9 cellular contexts compared by ENCODE assay signal in genomic region chr15:90003736-90004135, GRCh38. TPM values are rescaled to one million over a fixed set of nuclear protein-coding genes. Genes with fewer than 3 reads are reported as not detected.
A peak's percentile ranks its signal among the peaks of the same experiment; 100 is the strongest.
DNase-seq lines count a peak whose midpoint lies in the region; ATAC-seq and TF ChIP-seq lines count a peak whose summit lies in the region.
"Had no signal": no experiment of that assay in that cellular context is flagged by ENCODE, and none has a peak within 500 bp of the region (broad histone marks: within the 10 kb centered on the region; RNA-seq: fewer than 3 reads in every experiment).

No MANE protein-coding gene starts in this region.

- H2AFZ ChIP-seq in PC-3 (ENCODE audit: low read length) (no peak overlapping the region), parathyroid adenoma (no peak overlapping the region)

- H3K36me3 ChIP-seq in DOHH2 (ENCODE audit: control insufficient read depth, low read length): peaks cover 7% of the 10 kb centered on the region
- no peaks in the 10 kb centered on the region for H3K36me3 ChIP-seq in PC-3 (ENCODE audit: low read depth, low read length)
- no peaks in the 10 kb centered on the region for H3K36me3 ChIP-seq in parathyroid adenoma (ENCODE audit: control insufficient read depth, insufficient read depth, low read length)

- H3K27me3 ChIP-seq in DOHH2 (ENCODE audit: control insufficient read depth, low read length) (no peaks in the 10 kb centered on the region), PC-3 (ENCODE audit: low read length) (no peaks in the 10 kb centered on the region), parathyroid adenoma (ENCODE audit: control insufficient read depth, insufficient read depth, low read length) (no peaks in the 10 kb centered on the region)

- POLR2A ChIA-PET in PC-3 (lab: Charles Lee; ENCODE audit: unreplicated experiment): no interaction called here

- no peak for ATAC-seq in PC-3

- H3K79me2 ChIP-seq in DOHH2 (ENCODE audit: control insufficient read depth, low read length): peaks cover 64% of the 10 kb centered on the region
- H3K79me2 ChIP-seq in PC-3 (ENCODE audit: low read length): peaks cover 62% of the 10 kb centered on the region
- H3K79me2 ChIP-seq in parathyroid adenoma: peaks cover 6% of the 10 kb centered on the region

- H4K20me1 ChIP-seq in DOHH2 (ENCODE audit: control insufficient read depth, insufficient read depth, low read depth, low read length): peaks cover 7% of the 10 kb centered on the region
- 0 out of 2 replicates have a peak, but pooled peaks cover 3% of the 10 kb centered on the region for H4K20me1 ChIP-seq in PC-3 (ENCODE audit: low read length)

- H3K9me2 ChIP-seq in DOHH2 (replicated peaks; ENCODE audit: control insufficient read depth, low read length) (no peaks in the 10 kb centered on the region), PC-3 (replicated peaks; ENCODE audit: low read length) (no peaks in the 10 kb centered on the region)

- H3F3A ChIP-seq in DOHH2 (ENCODE audit: control insufficient read depth, insufficient read depth): peaks cover 10% of the 10 kb centered on the region
- H3F3A ChIP-seq in PC-3 (ENCODE audit: low read length, unreplicated experiment): peaks cover 3% of the 10 kb centered on the region

- intact Hi-C loops in PC-3 (cut with micrococcal nuclease): loop anchor here (10.0 kb wide), 1 partner anchor 109 kb away; the partner anchor contains the start of gene AP3S2

- H3K4me2 ChIP-seq in DOHH2 (ENCODE audit: low read length) (no peak overlapping the region), PC-3 (ENCODE audit: low read length) (peak overlapping the region; percentile 79), parathyroid adenoma (ENCODE audit: low read length) (no peak overlapping the region)

- TF ChIP-seq CTCF in DOHH2 (IDR thresholded peaks at IDR 0.05; ENCODE audit: low read depth, low read length, poor library complexity, severe bottlenecking): no peak
- no peak for TF ChIP-seq CTCF in PC-3 (conservative IDR thresholded peaks at IDR 0.05; ENCODE audit: low read depth, low read length)
- no peak for TF ChIP-seq CTCF in parathyroid adenoma (IDR thresholded peaks at IDR 0.05)

- H3K27ac ChIP-seq in DOHH2 (ENCODE audit: low read depth, low read length) (no peak overlapping the region), PC-3 (ENCODE audit: low read length) (peak overlapping the region; percentile 98), epithelial cell of prostate (peak overlapping the region; percentile 100), parathyroid adenoma (peak overlapping the region; percentile 3)

- peak overlapping the region; percentile 79; the same call in 1 of the 2 replicates for H3K4me3 ChIP-seq in DOHH2 (ENCODE audit: low read length)
- peak overlapping the region; percentile 89; the same call in 1 of the 2 replicates for H3K4me3 ChIP-seq in PC-3 (ENCODE audit: low read length)
- H3K4me3 ChIP-seq in parathyroid adenoma (ENCODE audit: low read depth, low read length): no peak overlapping the region

- no TSS peak for BruUV-seq in PC-3 (replicated peaks; lab: Mats Ljungman, UMichigan)

- CTCF ChIA-PET in PC-3 (lab: Charles Lee): no interaction called here

- H3K4me1 ChIP-seq in DOHH2 (ENCODE audit: control insufficient read depth, low read length): peaks cover 41% of the 10 kb centered on the region
- H3K4me1 ChIP-seq in PC-3 (ENCODE audit: insufficient read depth, low read length): peaks cover 65% of the 10 kb centered on the region
- no peaks in the 10 kb centered on the region for H3K4me1 ChIP-seq in parathyroid adenoma

- H3K9me3 ChIP-seq in DOHH2 (ENCODE audit: control insufficient read depth, insufficient read depth, low read length) (no peaks in the 10 kb centered on the region), PC-3 (ENCODE audit: low read length) (no peaks in the 10 kb centered on the region), parathyroid adenoma (ENCODE audit: control insufficient read depth, low read length) (no peaks in the 10 kb centered on the region)

- DNase-seq in PC-3 (no peak), epithelial cell of prostate (ENCODE audit: low read depth, low spot score) (no peak), NCI-H345 (lab: John Stamatoyannopoulos, UW) (no peak), dermis blood vessel endothelial cell (no peak), D341Med (ENCODE audit: low spot score) (no peak), NCI-H2081 (lab: John Stamatoyannopoulos, UW) (no peak)
- DNase-seq: activated CD4-positive, alpha-beta T cell treated with anti-CD3 and anti-CD28 coated beads for 48 hours had no signal

- H3K9ac ChIP-seq in PC-3 (ENCODE audit: low read length): 0 out of 2 replicates have a peak overlapping the region, but pooled peaks have one; percentile 76
- no peak overlapping the region for H3K9ac ChIP-seq in parathyroid adenoma

RNA-seq across cellular contexts. Expression of gene ZNF710, which starts 2.6 kb away (rescaled TPM):
- 12.9 and 21.2 TPM in 2 replicates for total RNA-seq in PC-3 (2014; rRNA removed)
- total RNA-seq in dermis blood vessel endothelial cell: 10.2 and 10.7 TPM in 2 replicates
